Comparison of ENCODE assay signal across 1 cellular context in genomic region chr14:96362965-96363750, GRCh38.
TF ChIP-seq lines count a peak whose summit lies in the region.

ATG2B (minus strand) TSS chr14:96363341; CDS start chr14:96362976, 365 bp downstream.
GSKIP (plus strand) TSS chr14:96363526; CDS start chr14:96382248, 18,722 bp downstream.

TF ChIP-seq in HepG2, 621 proteins besides CTCF, POLR2A, EP300 and RAD21 (continued from another document and continues in another):
- no peak for TF ChIP-seq ATF4 (CRISPR knock-in tag; IDR thresholded peaks at IDR 0.05)
- no peak for TF ChIP-seq POLR2AphosphoS2 (IDR thresholded peaks at IDR 0.05; ENCODE audit: low read depth, low read length)
- peak; percentile 40; the same call in 1 of the 2 replicates for TF ChIP-seq GFI1 (CRISPR knock-in tag; IDR thresholded peaks at IDR 0.05; ENCODE audit: borderline replicate concordance)
- TF ChIP-seq ZNF737 (CRISPR knock-in tag; IDR thresholded peaks at IDR 0.05; ENCODE audit: borderline replicate concordance) = no peak; the same call in 1 of the 2 replicates
- peak; percentile 15; the same call in 1 of the 2 replicates for TF ChIP-seq ZNF12 (CRISPR knock-in tag; IDR thresholded peaks at IDR 0.05)
- TF ChIP-seq GABPB1 (CRISPR knock-in tag; IDR thresholded peaks at IDR 0.05) = peak; percentile 94
- peak; percentile 58; the same call in 1 of the 2 replicates for TF ChIP-seq HES4 (CRISPR knock-in tag; IDR thresholded peaks at IDR 0.05; ENCODE audit: borderline replicate concordance)
- no peak for TF ChIP-seq ZNF296 (CRISPR knock-in tag; conservative IDR thresholded peaks at IDR 0.05)
- TF ChIP-seq ZBTB1 (CRISPR knock-in tag; IDR thresholded peaks at IDR 0.05; ENCODE audit: borderline replicate concordance) = no peak
- peak; percentile 23; the same call in 1 of the 2 replicates for TF ChIP-seq SRY (CRISPR knock-in tag; IDR thresholded peaks at IDR 0.05)
- TF ChIP-seq E2F5 (CRISPR knock-in tag; conservative IDR thresholded peaks at IDR 0.05) = no peak
- TF ChIP-seq ATF2 (CRISPR knock-in tag; IDR thresholded peaks at IDR 0.05) = no peak; the same call in 1 of the 2 replicates
- TF ChIP-seq MATR3 (CRISPR knock-in tag; IDR thresholded peaks at IDR 0.05) = no peak
- 0 out of 2 replicates have a peak, but pooled peaks have one; percentile 29 for TF ChIP-seq ZNF274 (CRISPR knock-in tag; IDR thresholded peaks at IDR 0.05)
- no peak for TF ChIP-seq ZNF329 (CRISPR knock-in tag; IDR thresholded peaks at IDR 0.05; ENCODE audit: low read depth)
- no peak for TF ChIP-seq ZNF430 (CRISPR knock-in tag; IDR thresholded peaks at IDR 0.05)
- TF ChIP-seq ZUFSP (CRISPR knock-in tag; IDR thresholded peaks at IDR 0.05; ENCODE audit: borderline replicate concordance) = no peak
- TF ChIP-seq PREB (CRISPR knock-in tag; IDR thresholded peaks at IDR 0.05) = no peak
- no peak for TF ChIP-seq SNAPC5 (CRISPR knock-in tag; IDR thresholded peaks at IDR 0.05; ENCODE audit: borderline replicate concordance)
- TF ChIP-seq ISL2 (CRISPR knock-in tag; IDR thresholded peaks at IDR 0.05) = no peak
- TF ChIP-seq TSC22D2 (CRISPR knock-in tag; IDR thresholded peaks at IDR 0.05; ENCODE audit: borderline replicate concordance) = no peak
- peak; percentile 90 for TF ChIP-seq ZNF235 (CRISPR knock-in tag; IDR thresholded peaks at IDR 0.05; ENCODE audit: borderline replicate concordance)
- TF ChIP-seq ERF (CRISPR knock-in tag; IDR thresholded peaks at IDR 0.05) = no peak
- no peak for TF ChIP-seq NRL (CRISPR knock-in tag; IDR thresholded peaks at IDR 0.05; ENCODE audit: borderline replicate concordance)
- no peak; the same call in 1 of the 2 replicates for TF ChIP-seq ZNF292 (CRISPR knock-in tag; IDR thresholded peaks at IDR 0.05; ENCODE audit: borderline replicate concordance, low read depth)
- TF ChIP-seq ELF1 (CRISPR knock-in tag; IDR thresholded peaks at IDR 0.05) = peak; percentile 65
- TF ChIP-seq CSRNP2 (CRISPR knock-in tag; conservative IDR thresholded peaks at IDR 0.05; ENCODE audit: low read depth) = no peak
- no peak for TF ChIP-seq DPF2 (CRISPR knock-in tag; IDR thresholded peaks at IDR 0.05; ENCODE audit: borderline replicate concordance, low read depth)
- TF ChIP-seq THAP8 (CRISPR knock-in tag; IDR thresholded peaks at IDR 0.05; ENCODE audit: borderline replicate concordance) = no peak
- TF ChIP-seq KAT7 (CRISPR knock-in tag; IDR thresholded peaks at IDR 0.05; ENCODE audit: borderline replicate concordance) = peak; percentile 18; the same call in 1 of the 2 replicates
- TF ChIP-seq SP5 (CRISPR knock-in tag; IDR thresholded peaks at IDR 0.05; ENCODE audit: borderline replicate concordance, low read depth) = no peak
- TF ChIP-seq CBFB (CRISPR knock-in tag; IDR thresholded peaks at IDR 0.05) = no peak
- peak; percentile 55; the same call in 1 of the 2 replicates for TF ChIP-seq CSRNP1 (CRISPR knock-in tag; IDR thresholded peaks at IDR 0.05)
- TF ChIP-seq THRA (CRISPR knock-in tag; IDR thresholded peaks at IDR 0.05; ENCODE audit: borderline replicate concordance) = 0 out of 2 replicates have a peak, but pooled peaks have one; percentile 0
- TF ChIP-seq SRSF4 (IDR thresholded peaks at IDR 0.05; ENCODE audit: low read depth, low read length, poor library complexity, severe bottlenecking) = no peak
- TF ChIP-seq HMGXB4 (CRISPR knock-in tag; IDR thresholded peaks at IDR 0.05; ENCODE audit: borderline replicate concordance in 1 of 2, low read depth in 1 of 2) = peak in 1 of 2 experiments; percentile 49; a peak in 2 of 4 replicates
- TF ChIP-seq ZNF547 (CRISPR knock-in tag; IDR thresholded peaks at IDR 0.05) = no peak
- TF ChIP-seq ZNF143 (CRISPR knock-in tag; IDR thresholded peaks at IDR 0.05) = no peak; the same call in 1 of the 2 replicates
- no peak for TF ChIP-seq LBX2 (CRISPR knock-in tag; IDR thresholded peaks at IDR 0.05; ENCODE audit: borderline replicate concordance)
- TF ChIP-seq ZNF780A (CRISPR knock-in tag; IDR thresholded peaks at IDR 0.05) = no peak
- TF ChIP-seq IRF1 (CRISPR knock-in tag; IDR thresholded peaks at IDR 0.05; ENCODE audit: low read depth) = no peak
- peak; percentile 80 for TF ChIP-seq KMT2B (CRISPR knock-in tag; IDR thresholded peaks at IDR 0.05)
- TF ChIP-seq PLSCR1 (CRISPR knock-in tag; IDR thresholded peaks at IDR 0.05; ENCODE audit: borderline replicate concordance) = no peak
